In the genomic region with DNA sequence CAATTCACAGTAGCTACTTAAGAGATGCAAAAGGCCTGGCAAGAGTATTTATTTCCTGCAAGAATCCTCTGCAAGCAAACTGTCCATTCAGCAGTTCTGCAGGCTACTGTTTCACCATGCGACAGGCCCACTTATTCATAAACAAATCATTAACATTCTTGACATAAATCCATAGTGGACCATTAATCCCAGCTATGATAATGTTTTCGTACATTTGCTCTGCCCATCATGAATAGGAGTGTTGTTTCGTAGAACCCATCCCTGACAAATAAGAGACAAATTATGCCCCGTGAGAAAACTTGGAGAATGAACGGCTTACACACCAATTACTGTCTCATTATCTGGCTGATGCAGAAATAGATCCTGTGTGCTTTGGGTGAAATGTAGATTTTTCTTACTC, we compare ENCODE assay signal across 19 cellular contexts.
DNase-seq lines count a peak whose midpoint lies in the region; ATAC-seq and TF ChIP-seq lines count a peak whose summit lies in the region.
"Had no signal": no experiment of that assay in that cellular context is flagged by ENCODE, and none has a peak within 500 bp of the region (broad histone marks: within the 10 kb centered on the region; RNA-seq: fewer than 3 reads in every experiment).

No MANE protein-coding gene starts in this region.

- H2AFZ ChIP-seq in mesenchymal stem cell (ENCODE audit: low read depth, low read length): no peak overlapping the region

- no peak overlapping the region for H2BK5ac ChIP-seq in mesenchymal stem cell (ENCODE audit: low read depth, low read length, poor library complexity, severe bottlenecking)

- no peak overlapping the region for H2BK12ac ChIP-seq in mesenchymal stem cell (ENCODE audit: low read length in 2 of 2)

- no peak overlapping the region for H4K91ac ChIP-seq in mesenchymal stem cell (ENCODE audit: low read length)

- H3K9me3 Mint-ChIP-seq in stimulated activated naive B cell treated with anti-CD40 and anti-IgM and Interleukin-4, amounts not matched to agents 10 μg/mL and 1 μg/mL and 100 μg/mL, for 72 hours: peaks cover 0 to 6% of the 10 kb centered on the region in 2 donors
- peaks cover 3% of the 10 kb centered on the region for H3K9me3 Mint-ChIP-seq in CD8-positive, alpha-beta T cell

- no peak overlapping the region for H2BK15ac ChIP-seq in mesenchymal stem cell (ENCODE audit: low read depth, poor library complexity, severe bottlenecking)

- no peaks in the 10 kb centered on the region for H3K27me3 Mint-ChIP-seq in stimulated activated naive B cell treated with anti-CD40 and anti-IgM and Interleukin-4, amounts not matched to agents 10 μg/mL and 1 μg/mL and 100 μg/mL, for 72 hours
- no peaks in the 10 kb centered on the region for H3K27me3 Mint-ChIP-seq in CD8-positive, alpha-beta T cell (ENCODE audit: low read depth)
- H3K27me3 Mint-ChIP-seq: B cell; CD4-positive, CD25-positive, alpha-beta regulatory T cell; IgD-negative memory B cell had no signal

- no peaks in the 10 kb centered on the region for H3K9me3 ChIP-seq in A673 (ENCODE audit: low read depth, low read length, poor library complexity, severe bottlenecking)
- H3K9me3 ChIP-seq in mesenchymal stem cell (ENCODE audit: control insufficient read depth, low read length): peaks cover 3% of the 10 kb centered on the region
- H3K9me3 ChIP-seq in CD8-positive, alpha-beta T cell (ENCODE audit: low read length): no peaks in the 10 kb centered on the region

- no peaks in the 10 kb centered on the region for H3K36me3 ChIP-seq in A673 (ENCODE audit: insufficient read depth, low read length, poor library complexity, severe bottlenecking)
- H3K36me3 ChIP-seq in mesenchymal stem cell (ENCODE audit: control insufficient read depth in 1 of 2, insufficient read depth in 2 of 2, low read depth in 1 of 2, low read length in 2 of 2): no peaks in the 10 kb centered on the region
- H3K36me3 ChIP-seq in CD8-positive, alpha-beta T cell (ENCODE audit: insufficient read depth, low read length): no peaks in the 10 kb centered on the region

- H4K8ac ChIP-seq in mesenchymal stem cell (ENCODE audit: low read length): no peak overlapping the region

- H3K27ac ChIP-seq in A673 (ENCODE audit: low read depth, low read length, poor library complexity, severe bottlenecking) (no peak overlapping the region), mesenchymal stem cell (ENCODE audit: low read length, poor library complexity, severe bottlenecking) (no peak overlapping the region)
- no peak overlapping the region for H3K27ac ChIP-seq in CD8-positive, alpha-beta T cell (ENCODE audit: low read depth, low read length)

- WGBS in mesenchymal stem cell: 62% methylated on average over 4 of the region's 5 CpGs

- H3K79me1 ChIP-seq in mesenchymal stem cell (replicated peaks; ENCODE audit: low read length, poor library complexity, severe bottlenecking): no peaks in the 10 kb centered on the region

- H2BK120ac ChIP-seq in mesenchymal stem cell (ENCODE audit: low read depth, low read length): no peak overlapping the region

- H3K27me3 ChIP-seq in A673 (replicated peaks; ENCODE audit: insufficient read depth, low read depth, low read length, poor library complexity) (no peaks in the 10 kb centered on the region), mesenchymal stem cell (ENCODE audit: control insufficient read depth in 1 of 2, insufficient read depth in 1 of 2, low read length in 2 of 2) (no peaks in the 10 kb centered on the region)
- H3K27me3 ChIP-seq in CD8-positive, alpha-beta T cell (ENCODE audit: insufficient read depth, low read length): no peaks in the 10 kb centered on the region

- H3K23ac ChIP-seq in mesenchymal stem cell (ENCODE audit: low read length in 2 of 2): no peak overlapping the region

- no peak overlapping the region for H3K14ac ChIP-seq in mesenchymal stem cell (ENCODE audit: low read length in 2 of 2)

- no peak overlapping the region for H3K4ac ChIP-seq in mesenchymal stem cell (ENCODE audit: low read depth in 1 of 2, low read length in 2 of 2)

- no peaks in the 10 kb centered on the region for H3K4me1 Mint-ChIP-seq in stimulated activated naive B cell treated with anti-CD40 and anti-IgM and Interleukin-4, amounts not matched to agents 10 μg/mL and 1 μg/mL and 100 μg/mL, for 72 hours
- H3K4me1 Mint-ChIP-seq in CD8-positive, alpha-beta T cell (ENCODE audit: low read depth): no peaks in the 10 kb centered on the region
- H3K4me1 Mint-ChIP-seq: B cell; CD4-positive, CD25-positive, alpha-beta regulatory T cell had no signal

- intact Hi-C loops in A673 (cut with micrococcal nuclease; ENCODE audit: unreplicated experiment): no loop called here
- intact Hi-C loops in CD8-positive, alpha-beta T cell (cut with DNase I, micrococcal nuclease): no loop called here

- H3K18ac ChIP-seq in mesenchymal stem cell (ENCODE audit: low read depth in 1 of 2, low read length in 2 of 2): no peak overlapping the region

- no peak overlapping the region for H3K27ac Mint-ChIP-seq in stimulated activated naive B cell treated with anti-CD40 and anti-IgM and Interleukin-4, amounts not matched to agents 10 μg/mL and 1 μg/mL and 100 μg/mL, for 72 hours
- H3K27ac Mint-ChIP-seq in CD8-positive, alpha-beta T cell: no peak overlapping the region
- H3K27ac Mint-ChIP-seq: B cell; CD4-positive, CD25-positive, alpha-beta regulatory T cell; IgD-negative memory B cell had no signal

- H3K36me3 Mint-ChIP-seq in stimulated activated naive B cell treated with anti-CD40 and anti-IgM and Interleukin-4, amounts not matched to agents 10 μg/mL and 1 μg/mL and 100 μg/mL, for 72 hours: no peaks in the 10 kb centered on the region
- H3K36me3 Mint-ChIP-seq in CD8-positive, alpha-beta T cell: no peaks in the 10 kb centered on the region
- H3K36me3 Mint-ChIP-seq: CD4-positive, CD25-positive, alpha-beta regulatory T cell; IgD-negative memory B cell had no signal

- no peak overlapping the region for H3K9ac ChIP-seq in mesenchymal stem cell (ENCODE audit: low read length)

- CTCF ChIA-PET in A673 (lab: Charles Lee): no interaction called here
- CTCF ChIA-PET in CD8-positive, alpha-beta T cell (lab: Charles Lee): no interaction called here

- no peak overlapping the region for H2AK5ac ChIP-seq in mesenchymal stem cell (ENCODE audit: low read length, severe bottlenecking)

- BruUV-seq in A673 (replicated peaks; lab: Mats Ljungman, UMichigan): no TSS peak

- no peak overlapping the region for H3K4me2 ChIP-seq in mesenchymal stem cell (ENCODE audit: low read length, poor library complexity, severe bottlenecking)

- DNase-seq in A673 (ENCODE audit: low spot score): peak; percentile 2
- DNase-seq in NCI-H1048 (lab: John Stamatoyannopoulos, UW): peak; percentile 61
- peak; percentile 13 for DNase-seq in fibroblast of gingiva (ENCODE audit: low read depth)
- DNase-seq in mesenchymal stem cell: peak; percentile 30
- DNase-seq in stimulated activated naive B cell treated with anti-CD40 and anti-IgM and Interleukin-4, amounts not matched to agents 10 μg/mL and 1 μg/mL and 100 μg/mL, for 72 hours: no peak
- DNase-seq in activated naive CD4-positive, alpha-beta T cell treated with anti-CD3 and anti-CD28 coated beads, Interleukin-2, amount 50 U/mL, for 16 hours: no peak
- DNase-seq in dermis blood vessel endothelial cell: no peak
- no peak for DNase-seq in CD8-positive, alpha-beta T cell
- DNase-seq: Calu3; CD4-positive, CD25-positive, alpha-beta regulatory T cell; DMS79; H7; NCI-H1105 treated with DMSO at 0.1 percent for 48 hours; NCI-H187; NCI-H2171; NCI-H446; NCI-H82 had no signal

- no peak for ATAC-seq in stimulated activated naive B cell treated with anti-CD40 and anti-IgM and Interleukin-4, amounts not matched to agents 10 μg/mL and 1 μg/mL and 100 μg/mL, for 72 hours (replicated peaks)
- no peak for ATAC-seq in CD8-positive, alpha-beta T cell

- POLR2A ChIA-PET in A673 (lab: Charles Lee; ENCODE audit: low non-redundant PET): no interaction called here
- POLR2A ChIA-PET in CD8-positive, alpha-beta T cell (lab: Charles Lee): no interaction called here

- H3K4me3 Mint-ChIP-seq in stimulated activated naive B cell treated with anti-CD40 and anti-IgM and Interleukin-4, amounts not matched to agents 10 μg/mL and 1 μg/mL and 100 μg/mL, for 72 hours: no peak overlapping the region
- H3K4me3 Mint-ChIP-seq in CD8-positive, alpha-beta T cell: no peak overlapping the region
- H3K4me3 Mint-ChIP-seq: B cell; CD4-positive, CD25-positive, alpha-beta regulatory T cell; IgD-negative memory B cell had no signal

- no peak for TF ChIP-seq CTCF in A673 (conservative IDR thresholded peaks at IDR 0.05; ENCODE audit: low read depth, low read length)
- no peak for TF ChIP-seq CTCF in CD8-positive, alpha-beta T cell (IDR thresholded peaks at IDR 0.05)

- H3K4me1 ChIP-seq in A673 (ENCODE audit: insufficient read depth, low read length, poor library complexity, severe bottlenecking) (peaks cover 3% of the 10 kb centered on the region), mesenchymal stem cell (ENCODE audit: control insufficient read depth, insufficient read depth, low read depth, low read length) (no peaks in the 10 kb centered on the region)
- H3K4me1 ChIP-seq in CD8-positive, alpha-beta T cell (ENCODE audit: insufficient read depth, low read length): no peaks in the 10 kb centered on the region

- H3K4me3 ChIP-seq in A673 (ENCODE audit: low read depth, low read length, poor library complexity, severe bottlenecking): no peak overlapping the region
- no peak overlapping the region for H3K4me3 ChIP-seq in mesenchymal stem cell (ENCODE audit: insufficient read depth in 1 of 2, low read depth in 1 of 2, low read length in 2 of 2)
- no peak overlapping the region for H3K4me3 ChIP-seq in CD8-positive, alpha-beta T cell (ENCODE audit: low read depth, low read length)

Comparison
In these comparisons a context has a peak if more than half of its experiments do, and no peak if none do; other contexts are left out.
1. DNase-seq: peak in A673 (single experiment), NCI-H1048 (single experiment), fibroblast of gingiva (single experiment) and mesenchymal stem cell (single experiment); none in stimulated activated naive B cell treated with anti-CD40 and anti-IgM and Interleukin-4, amounts not matched to agents 10 μg/mL and 1 μg/mL and 100 μg/mL, for 72 hours (single experiment), activated naive CD4-positive, alpha-beta T cell treated with anti-CD3 and anti-CD28 coated beads, Interleukin-2, amount 50 U/mL, for 16 hours (single experiment), dermis blood vessel endothelial cell (single experiment) and CD8-positive, alpha-beta T cell (0 of 7).